Comparison of ENCODE assay signal across 29 cellular contexts in the genomic region with DNA sequence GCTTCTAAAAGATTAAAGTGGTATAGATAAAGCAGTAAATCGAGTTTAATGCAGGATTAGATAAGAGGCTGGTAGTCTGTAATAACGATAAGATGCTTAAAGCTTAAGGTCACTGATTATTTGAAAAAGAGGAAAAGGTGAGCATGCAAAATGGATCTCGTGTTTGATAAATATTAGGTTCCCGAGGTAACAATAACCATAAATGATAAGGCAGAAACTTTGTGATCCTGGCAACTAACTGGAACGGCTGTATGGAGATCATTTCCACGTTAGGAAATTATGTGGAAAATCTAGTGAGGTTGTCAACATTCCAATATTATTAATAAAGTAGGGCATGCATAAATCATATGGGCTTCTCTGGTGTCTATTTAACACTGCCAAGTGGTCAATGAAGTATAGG.
DNase-seq lines count a peak whose midpoint lies in the region; ATAC-seq, FAIRE-seq and TF ChIP-seq lines count a peak whose summit lies in the region.
"Had no signal": no experiment of that assay in that cellular context is flagged by ENCODE, and none has a peak within 500 bp of the region (broad histone marks: within the 10 kb centered on the region; RNA-seq: fewer than 3 reads in every experiment).

No MANE protein-coding gene starts in this region.

- peaks cover 2 to 4% of the 10 kb centered on the region in 2 donors for H3K4me1 ChIP-seq in small intestine (ENCODE audit: control insufficient read depth in 2 of 2, insufficient read depth in 1 of 2, low read depth in 1 of 2, low read length in 1 of 2)

- intact Hi-C loops in natural killer cell (cut with micrococcal nuclease), result no loop called here

- 10 to 48% (median 40%) methylated on average over 6 of the region's 6 CpGs for WGBS in small intestine, 3 donors

- in situ Hi-C loops in GM13977 (cut with MboI; ENCODE audit: low pct_unique_long_range_greater_than_20kb, low sequenced_read_pairs, unreplicated experiment), result no loop called here

- TF ChIP-seq CTCF in natural killer cell (IDR thresholded peaks at IDR 0.05) (no peak), GM13977 (IDR thresholded peaks at IDR 0.05; ENCODE audit: extremely low read depth, insufficient read depth, missing control alignments) (no peak)

- H3K27me3 ChIP-seq in small intestine (ENCODE audit: control insufficient read depth in 2 of 2, insufficient read depth in 2 of 2, low read length in 2 of 2), result no peaks in the 10 kb centered on the region
- H3K27me3 ChIP-seq: BLaER1 treated with 17β-estradiol and CSF1 and Interleukin-3, amounts not matched to agents 10 nM and 100 nM had no signal

- no peaks in the 10 kb centered on the region for H3K9me3 ChIP-seq in small intestine (ENCODE audit: control insufficient read depth, low read depth)
- H3K9me3 ChIP-seq: Caco-2 had no signal

- DNase-seq in natural killer cell (no peak), small intestine (peak; percentile 85), GM13977 (ENCODE audit: low spot score) (no peak), UCSD-AML1 (lab: John Stamatoyannopoulos, UW; ENCODE audit: unreplicated experiment) (no peak)
- no peak for DNase-seq in natural killer cell treated with Interleukin-12 subunit alpha and Interleukin-12 subunit beta and Interleukin-15 and Interleukin-18, amount 100 ng/mL, for 72 hours (ENCODE audit: low spot score)
- DNase-seq: 8988T; AML-193; Caco-2; Calu3; CD4-positive, alpha-beta T cell; CD8-positive, alpha-beta T cell; DMS 273 treated with DMSO at 0.1 percent for 48 hours; DMS153; DMS53; DMS79; DND-41; EL; GDM1 had no signal

- peak overlapping the region; percentile 4 for H3K4me3 Mint-ChIP-seq in natural killer cell
- no peak overlapping the region for H3K4me3 Mint-ChIP-seq in natural killer cell treated with Interleukin-12 subunit alpha and Interleukin-12 subunit beta and Interleukin-15 and Interleukin-18, amount 100 ng/mL, for 72 hours
- H3K4me3 Mint-ChIP-seq in IgD-negative memory B cell, result peak overlapping the region in 1 of 4 donors; percentile 34
- H3K4me3 Mint-ChIP-seq: B cell; CD4-positive, alpha-beta T cell; CD8-positive, alpha-beta T cell had no signal

- peaks cover 20 to 32% of the 10 kb centered on the region in 2 donors for H3K4me1 Mint-ChIP-seq in natural killer cell
- H3K4me1 Mint-ChIP-seq in natural killer cell treated with Interleukin-12 subunit alpha and Interleukin-12 subunit beta and Interleukin-15 and Interleukin-18, amount 100 ng/mL, for 72 hours (ENCODE audit: low read depth in 2 of 2), result peaks cover 31 to 33% of the 10 kb centered on the region in 2 donors
- H3K4me1 Mint-ChIP-seq in IgD-negative memory B cell, result peaks cover 12 to 19% (median 16%) of the 10 kb centered on the region in 3 donors

- H3K4me3 ChIP-seq in small intestine (ENCODE audit: low read depth in 1 of 2, low read length in 2 of 2), result no peak overlapping the region
- H3K4me3 ChIP-seq: BLaER1 treated with 17β-estradiol and CSF1 and Interleukin-3, amounts not matched to agents 10 nM and 100 nM; GM12878 had no signal

- H3K27ac Mint-ChIP-seq in natural killer cell (no peak overlapping the region), IgD-negative memory B cell (peak overlapping the region in 2 of 3 donors; percentile 1 to 88)
- H3K27ac Mint-ChIP-seq in natural killer cell treated with Interleukin-12 subunit alpha and Interleukin-12 subunit beta and Interleukin-15 and Interleukin-18, amount 100 ng/mL, for 72 hours, result no peak overlapping the region
- H3K27ac Mint-ChIP-seq: B cell; CD4-positive, alpha-beta T cell; CD8-positive, alpha-beta T cell had no signal

- FAIRE-seq in islet of Langerhans (lab: Jason Lieb, UNC) (peak; percentile 79), small intestine (lab: Jason Lieb, UNC) (no peak)
- FAIRE-seq: A204.1, D721Med, GM12878, GM12892, GM19239 had no signal

- no peaks in the 10 kb centered on the region for H3K27me3 Mint-ChIP-seq in natural killer cell (ENCODE audit: low read depth in 2 of 2)
- no peaks in the 10 kb centered on the region for H3K27me3 Mint-ChIP-seq in natural killer cell treated with Interleukin-12 subunit alpha and Interleukin-12 subunit beta and Interleukin-15 and Interleukin-18, amount 100 ng/mL, for 72 hours
- H3K27me3 Mint-ChIP-seq in IgD-negative memory B cell, result no peaks in the 10 kb centered on the region
- H3K27me3 Mint-ChIP-seq: B cell; CD4-positive, alpha-beta T cell had no signal

- H3K36me3 ChIP-seq in small intestine (ENCODE audit: control insufficient read depth in 2 of 2, insufficient read depth in 2 of 2, low read length in 2 of 2), result no peaks in the 10 kb centered on the region

- no peaks in the 10 kb centered on the region for H3K36me3 Mint-ChIP-seq in natural killer cell
- peaks cover 11% of the 10 kb centered on the region for H3K36me3 Mint-ChIP-seq in natural killer cell treated with Interleukin-12 subunit alpha and Interleukin-12 subunit beta and Interleukin-15 and Interleukin-18, amount 100 ng/mL, for 72 hours
- peaks cover 2% of the 10 kb centered on the region for H3K36me3 Mint-ChIP-seq in IgD-negative memory B cell

- H3K27ac ChIP-seq in small intestine (ENCODE audit: low read depth in 1 of 2, low read length in 1 of 2), result no peak overlapping the region
- H3K27ac ChIP-seq: BLaER1 treated with 17β-estradiol and CSF1 and Interleukin-3, amounts not matched to agents 10 nM and 100 nM; C4-2B had no signal

- ATAC-seq in natural killer cell (no peak), GM21367 (IDR thresholded peaks at IDR 0.05; ENCODE audit: unreplicated experiment) (no peak)
- ATAC-seq in natural killer cell treated with Interleukin-12 subunit alpha and Interleukin-12 subunit beta and Interleukin-15 and Interleukin-18, amount 100 ng/mL, for 72 hours, result no peak
- ATAC-seq: CD8-positive, alpha-beta T cell; GM12878 had no signal

- H3K9me3 Mint-ChIP-seq in natural killer cell, result no peaks in the 10 kb centered on the region
- peaks cover 5% of the 10 kb centered on the region for H3K9me3 Mint-ChIP-seq in natural killer cell treated with Interleukin-12 subunit alpha and Interleukin-12 subunit beta and Interleukin-15 and Interleukin-18, amount 100 ng/mL, for 72 hours
- H3K9me3 Mint-ChIP-seq in IgD-negative memory B cell, result peaks cover 0 to 4% (median 2%) of the 10 kb centered on the region in 3 donors

Comparison
In these comparisons a context has a peak if more than half of its experiments do, and no peak if none do; other contexts are left out.
1. H3K27ac Mint-ChIP-seq: peak in IgD-negative memory B cell (2 of 3); none in natural killer cell (0 of 2) and natural killer cell treated with Interleukin-12 subunit alpha and Interleukin-12 subunit beta and Interleukin-15 and Interleukin-18, amount 100 ng/mL, for 72 hours (0 of 2).